8 cellular contexts compared by ENCODE assay signal in genomic region chr2:7044253-7045250, GRCh38.
A peak's percentile ranks its signal among the peaks of the same experiment; 100 is the strongest.
DNase-seq lines count a peak whose midpoint lies in the region; ATAC-seq and TF ChIP-seq lines count a peak whose summit lies in the region.

No MANE protein-coding gene starts in this region.

- no peak overlapping the region for H3K9ac ChIP-seq in OCI-LY3 (ENCODE audit: low read length)

- no peak overlapping the region for H3K4me3 ChIP-seq in OCI-LY3 (ENCODE audit: low read length)

- H3K27me3 ChIP-seq in OCI-LY3 (ENCODE audit: low read depth, low read length) = peaks cover 24% of the 10 kb centered on the region; the same call in 1 of the 2 replicates

- H3K27ac ChIP-seq in OCI-LY3 (ENCODE audit: low read length) (no peak overlapping the region), substantia nigra (ENCODE audit: low read depth, low read length, poor library complexity, severe bottlenecking) (no peak overlapping the region)

- H3K36me3 ChIP-seq in OCI-LY3 (replicated peaks; ENCODE audit: low read depth, low read length) = no peaks in the 10 kb centered on the region

- H2AFZ ChIP-seq in OCI-LY3 (ENCODE audit: low read depth, low read length) = no peak overlapping the region

- no peaks in the 10 kb centered on the region for H3K79me2 ChIP-seq in OCI-LY3 (ENCODE audit: low read length)

- H3K4me1 ChIP-seq in OCI-LY3 (ENCODE audit: low read length) = no peaks in the 10 kb centered on the region

- peaks cover 19% of the 10 kb centered on the region for H3K36me3 Mint-ChIP-seq in activated T-cell treated with anti-CD3 and anti-CD28 coated beads, Interleukin-2, amount 50 U/mL, for 4 hours (ENCODE audit: insufficient read depth)
- H3K36me3 Mint-ChIP-seq in neural crest cell (ENCODE audit: low read depth) = peaks cover 39% of the 10 kb centered on the region

- TF ChIP-seq CTCF in OCI-LY3 (IDR thresholded peaks at IDR 0.05; ENCODE audit: low read depth, low read length) (peak; percentile 85), neural crest cell (conservative IDR thresholded peaks at IDR 0.05) (peak; percentile 89)

- H3K9me3 ChIP-seq in OCI-LY3 (ENCODE audit: insufficient read depth, low read length) = no peaks in the 10 kb centered on the region

- H3K27ac Mint-ChIP-seq in neural crest cell (ENCODE audit: unreplicated experiment) = peak overlapping the region; percentile 6

- H3K4me2 ChIP-seq in OCI-LY3 (ENCODE audit: low read length) = no peak overlapping the region

- H3K27me3 Mint-ChIP-seq in activated T-cell treated with anti-CD3 and anti-CD28 coated beads, Interleukin-2, amount 50 U/mL, for 4 hours (ENCODE audit: low read depth) = no peaks in the 10 kb centered on the region
- no peaks in the 10 kb centered on the region for H3K27me3 Mint-ChIP-seq in neural crest cell (ENCODE audit: low read depth)

- H3K9me3 Mint-ChIP-seq in activated T-cell treated with anti-CD3 and anti-CD28 coated beads, Interleukin-2, amount 50 U/mL, for 4 hours = no peaks in the 10 kb centered on the region
- H3K9me3 Mint-ChIP-seq in neural crest cell = no peaks in the 10 kb centered on the region

- H4K20me1 ChIP-seq in OCI-LY3 (ENCODE audit: insufficient read depth, low read length) = no peaks in the 10 kb centered on the region

- DNase-seq in NCI-H82 (lab: John Stamatoyannopoulos, UW) = peak; percentile 74
- no peak for DNase-seq in NCI-H82 treated with DMSO at 0.1 percent for 48 hours (lab: John Stamatoyannopoulos, UW; ENCODE audit: unreplicated experiment)
- DNase-seq in activated T-cell treated with anti-CD3 and anti-CD28 coated beads, Interleukin-2, amount 50 U/mL, for 4 hours = peak; percentile 57
- DNase-seq in fibroblast of peridontal ligament (ENCODE audit: extremely low read depth) = peak; percentile 74
- DNase-seq in neural crest cell (ENCODE audit: low read depth, low spot score) = peak; percentile 52
- peak in 29 of 49 donors; percentile 12 to 73 (median 50) for DNase-seq in substantia nigra (lab: John Stamatoyannopoulos, UW)

- H3K4me3 Mint-ChIP-seq in activated T-cell treated with anti-CD3 and anti-CD28 coated beads, Interleukin-2, amount 50 U/mL, for 4 hours = no peak overlapping the region
- H3K4me3 Mint-ChIP-seq in neural crest cell = no peak overlapping the region

- peak; percentile 80 for ATAC-seq in HG02885 (IDR thresholded peaks at IDR 0.05; ENCODE audit: poor library complexity, unreplicated experiment)
- ATAC-seq in activated T-cell treated with anti-CD3 and anti-CD28 coated beads, Interleukin-2, amount 50 U/mL, for 4 hours = peak; percentile 69 to 70

- H3K4me1 Mint-ChIP-seq in activated T-cell treated with anti-CD3 and anti-CD28 coated beads, Interleukin-2, amount 50 U/mL, for 4 hours (ENCODE audit: low read depth) = peaks cover 16% of the 10 kb centered on the region
- H3K4me1 Mint-ChIP-seq in neural crest cell = peaks cover 19% of the 10 kb centered on the region
